8 cellular contexts compared by ENCODE assay signal in genomic region chr19:17448190-17448967, GRCh38. TPM values are rescaled to one million over a fixed set of nuclear protein-coding genes. Genes with fewer than 3 reads are reported as not detected.
DNase-seq lines count a peak whose midpoint lies in the region; ATAC-seq, FAIRE-seq and TF ChIP-seq lines count a peak whose summit lies in the region.

Gene TMEM221 (minus strand): TSS chr19:17448668. CDS start chr19:17448462, 206 bp downstream.

- no peak for DNase-seq in D721Med (ENCODE audit: insufficient read length, low spot score)
- peak; percentile 36 for DNase-seq in MG63
- DNase-seq in activated CD8-positive, alpha-beta memory T cell treated with anti-CD3 and anti-CD28 coated beads for 24 hours: peak; percentile 78
- DNase-seq in epithelial cell of proximal tubule (ENCODE audit: low read depth): no peak
- DNase-seq in neural progenitor cell (ENCODE audit: low spot score): peak; percentile 83
- DNase-seq in uterus: peak; percentile 49 to 76

- H3K27me3 ChIP-seq in MG63 (peaks cover 34% of the 10 kb centered on the region), neural progenitor cell (peaks cover 47% of the 10 kb centered on the region), uterus (peaks cover 0 to under 1% of the 10 kb centered on the region in 2 donors)

- H3K36me3 Mint-ChIP-seq in neural progenitor cell: no peaks in the 10 kb centered on the region

- no peak for TF ChIP-seq POLR2A in uterus (IDR thresholded peaks at IDR 0.05)

- no peak for ATAC-seq in GM18907 (IDR thresholded peaks at IDR 0.05; ENCODE audit: unreplicated experiment)
- ATAC-seq in GM19463 (IDR thresholded peaks at IDR 0.05; ENCODE audit: unreplicated experiment): no peak

- H3K9me3 ChIP-seq in MG63 (peaks cover 2% of the 10 kb centered on the region), neural progenitor cell (ENCODE audit: low read depth) (no peaks in the 10 kb centered on the region), uterus (no peaks in the 10 kb centered on the region)

- peak within 1 kb of the TSS; percentile 91 for H3K4me2 ChIP-seq in neural progenitor cell

- no peaks in the 10 kb centered on the region for H4K20me1 ChIP-seq in neural progenitor cell (ENCODE audit: low read depth)

- H3K27ac Mint-ChIP-seq in neural progenitor cell: no peak within 1 kb of the TSS

- H3K79me2 ChIP-seq in neural progenitor cell (ENCODE audit: low read depth): no peaks in the 10 kb centered on the region

- H3K4me3 Mint-ChIP-seq in neural progenitor cell: peak within 1 kb of the TSS; percentile 78

- no peaks in the 10 kb centered on the region for H3K36me3 ChIP-seq in MG63
- no peaks in the 10 kb centered on the region for H3K36me3 ChIP-seq in neural progenitor cell
- no peaks in the 10 kb centered on the region for H3K36me3 ChIP-seq in uterus

- H3K27me3 Mint-ChIP-seq in neural progenitor cell (ENCODE audit: insufficient read depth, low read depth): peaks cover 17% of the 10 kb centered on the region

- peaks cover 4% of the 10 kb centered on the region for H3K9me3 Mint-ChIP-seq in neural progenitor cell

- FAIRE-seq in D721Med (lab: Jason Lieb, UNC): no peak

- H3F3A ChIP-seq in neural progenitor cell (ENCODE audit: low read depth): peaks cover 18% of the 10 kb centered on the region

- peak within 1 kb of the TSS; percentile 20 for H3K4me3 ChIP-seq in MG63
- peak within 1 kb of the TSS; percentile 36 for H3K4me3 ChIP-seq in epithelial cell of proximal tubule (ENCODE audit: low read depth, low read length)
- peak within 1 kb of the TSS; percentile 60 for H3K4me3 ChIP-seq in neural progenitor cell
- peak within 1 kb of the TSS; percentile 34 to 59 for H3K4me3 ChIP-seq in uterus

- TF ChIP-seq CTCF in D721Med (IDR thresholded peaks at IDR 0.05; ENCODE audit: insufficient read depth, missing control alignments) (peak; percentile 21), epithelial cell of proximal tubule (conservative IDR thresholded peaks at IDR 0.05; ENCODE audit: low read depth, low read length) (peak; percentile 49), neural progenitor cell (IDR thresholded peaks at IDR 0.05) (peak; percentile 74), uterus (IDR thresholded peaks at IDR 0.05) (peak; percentile 23 to 70 (median 38))

- H3K4me1 ChIP-seq in neural progenitor cell (no peaks in the 10 kb centered on the region), uterus (peaks cover 0 to 7% of the 10 kb centered on the region in 2 donors)

- no peak within 1 kb of the TSS for H3K9ac ChIP-seq in neural progenitor cell

- H3K27ac ChIP-seq in neural progenitor cell: no peak within 1 kb of the TSS
- peak within 1 kb of the TSS; percentile 20 to 25 for H3K27ac ChIP-seq in uterus

- intact Hi-C loops in uterus (cut with DNase I; ENCODE audit: low total_unique reads): no loop called here

- peak within 1 kb of the TSS; percentile 61 for H2AFZ ChIP-seq in neural progenitor cell (replicated peaks)

- H3K4me1 Mint-ChIP-seq in neural progenitor cell: peaks cover 10% of the 10 kb centered on the region

RNA-seq across cellular contexts. Expression of gene TMEM221, which starts in this region (rescaled TPM):
- total RNA-seq in MG63 (2014; rRNA removed; shearing (Covaris generic); ENCODE audit: low replicate concordance): not detected in 2 replicates
- total RNA-seq in epithelial cell of proximal tubule (not detected in 2 replicates), neural progenitor cell (ENCODE audit: low replicate concordance) (0.17 and 2.2 TPM in 2 replicates), uterus (10 to 100 TPM in 1 of 4 donors, 1 to 10 TPM in 2, not detected in 1; 2.2 to 16.5 (median 3.9) TPM)

Comparison
In these comparisons a context has a peak if more than half of its experiments do, and no peak if none do; other contexts are left out.
1. Peak in DNase-seq and H3K4me3 ChIP-seq in MG63; RNA of the gene not detected or under 1 TPM.
2. DNase-seq: peak in activated CD8-positive, alpha-beta memory T cell treated with anti-CD3 and anti-CD28 coated beads for 24 hours (single experiment), neural progenitor cell (single experiment) and uterus (2 of 2); none in D721Med (single experiment) and epithelial cell of proximal tubule (single experiment).
3. CTCF ChIP-seq: peak in every context shown above with its lines; median percentile 74 in neural progenitor cell; 49 in epithelial cell of proximal tubule; 38 in uterus; 21 in D721Med.
4. Peak in every context shown above with its lines, with median percentiles within 50 percentile points of each other: H3K4me3 ChIP-seq.